Comparison of ENCODE assay signal across 24 cellular contexts in genomic region chr17:55546481-55546880, GRCh38. TPM values are rescaled to one million over a fixed set of nuclear protein-coding genes. Genes with fewer than 3 reads are reported as not detected.
"Had no signal": no experiment of that assay in that cellular context is flagged by ENCODE, and none has a peak within 500 bp of the region (broad histone marks: within the 10 kb centered on the region; RNA-seq: fewer than 3 reads in every experiment).

No MANE protein-coding gene starts in this region.

- ATAC-seq: activated naive CD8-positive, alpha-beta T cell treated with anti-CD3 and anti-CD28 coated beads, Interleukin-2, amount 50 U/mL, for 24 hours; foreskin keratinocyte; natural killer cell; right cardiac atrium had no signal

- H3K4me1 ChIP-seq: breast epithelium, esophagus muscularis mucosa, foreskin keratinocyte, heart left ventricle, spleen, tibial nerve had no signal

- DNase-seq: activated CD4-positive, alpha-beta T cell treated with anti-CD3 and anti-CD28 coated beads, Interleukin-2, amount 50 U/mL, for 1 hour; activated CD4-positive, CD25-positive, alpha-beta regulatory T cell treated with anti-CD3 and anti-CD28 coated beads, Interleukin-2, amount 50 U/mL, for 72 hours; activated naive CD8-positive, alpha-beta T cell treated with anti-CD3 and anti-CD28 coated beads, Interleukin-2, amount 50 U/mL, for 24 hours; central memory CD4-positive, alpha-beta T cell; dermis blood vessel endothelial cell; effector CD4-positive, alpha-beta T cell; foreskin keratinocyte; heart left ventricle; natural killer cell; right cardiac atrium; spleen; stimulated activated naive CD4-positive, alpha-beta T cell; T1000 had no signal

- H3K4me3 Mint-ChIP-seq: activated naive CD4-positive, alpha-beta T cell treated with anti-CD3 and anti-CD28 coated beads, Interleukin-2, amount 50 U/mL, for 24 hours; activated naive CD8-positive, alpha-beta T cell treated with anti-CD3 and anti-CD28 coated beads, Interleukin-2, amount 50 U/mL, for 24 hours; memory B cell; natural killer cell; T-helper 1 cell treated with Interleukin-12 subunit alpha and Interleukin-12 subunit beta and Interleukin-4 antibody, amounts not matched to agents 30 μg/mL and 1 μg/mL, for 36 hours had no signal

- H3K36me3 Mint-ChIP-seq: activated naive CD4-positive, alpha-beta T cell treated with anti-CD3 and anti-CD28 coated beads, Interleukin-2, amount 50 U/mL, for 24 hours had no signal

- H3K27me3 ChIP-seq: breast epithelium, esophagus muscularis mucosa, foreskin keratinocyte, spleen, tibial nerve had no signal

- H3K4me3 ChIP-seq: breast epithelium, esophagus muscularis mucosa, heart left ventricle, spleen, tibial nerve had no signal

- H3K36me3 ChIP-seq: breast epithelium, esophagus muscularis mucosa, heart left ventricle, spleen, tibial nerve had no signal

- H3K4me1 Mint-ChIP-seq: natural killer cell had no signal

- H3K27ac Mint-ChIP-seq: activated naive CD4-positive, alpha-beta T cell treated with anti-CD3 and anti-CD28 coated beads, Interleukin-2, amount 50 U/mL, for 24 hours; activated naive CD8-positive, alpha-beta T cell treated with anti-CD3 and anti-CD28 coated beads, Interleukin-2, amount 50 U/mL, for 24 hours; memory B cell; natural killer cell; T-helper 1 cell treated with Interleukin-12 subunit alpha and Interleukin-12 subunit beta and Interleukin-4 antibody, amounts not matched to agents 30 μg/mL and 1 μg/mL, for 36 hours had no signal

- H3K9me3 ChIP-seq: breast epithelium, esophagus muscularis mucosa, tibial nerve had no signal

- H3K9me3 Mint-ChIP-seq: memory B cell; natural killer cell; T-helper 1 cell treated with Interleukin-12 subunit alpha and Interleukin-12 subunit beta and Interleukin-4 antibody, amounts not matched to agents 30 μg/mL and 1 μg/mL, for 36 hours had no signal

- H3K27ac ChIP-seq: breast epithelium, esophagus muscularis mucosa, foreskin keratinocyte, spleen had no signal

RNA-seq across cellular contexts. Expression of gene SMIM36, which starts 35.2 kb away (rescaled TPM):
- total RNA-seq: breast epithelium, dermis blood vessel endothelial cell, esophagus muscularis mucosa, foreskin keratinocyte, heart left ventricle, kidney epithelial cell, lower leg skin, natural killer cell, omental fat pad, right cardiac atrium, spleen, temporal lobe, tibial nerve, urinary bladder had no signal
- polyA plus RNA-seq: foreskin keratinocyte, heart left ventricle, right cardiac atrium, spleen, urinary bladder had no signal
